ENCODE assay signal across 8 cellular contexts in the genomic region with DNA sequence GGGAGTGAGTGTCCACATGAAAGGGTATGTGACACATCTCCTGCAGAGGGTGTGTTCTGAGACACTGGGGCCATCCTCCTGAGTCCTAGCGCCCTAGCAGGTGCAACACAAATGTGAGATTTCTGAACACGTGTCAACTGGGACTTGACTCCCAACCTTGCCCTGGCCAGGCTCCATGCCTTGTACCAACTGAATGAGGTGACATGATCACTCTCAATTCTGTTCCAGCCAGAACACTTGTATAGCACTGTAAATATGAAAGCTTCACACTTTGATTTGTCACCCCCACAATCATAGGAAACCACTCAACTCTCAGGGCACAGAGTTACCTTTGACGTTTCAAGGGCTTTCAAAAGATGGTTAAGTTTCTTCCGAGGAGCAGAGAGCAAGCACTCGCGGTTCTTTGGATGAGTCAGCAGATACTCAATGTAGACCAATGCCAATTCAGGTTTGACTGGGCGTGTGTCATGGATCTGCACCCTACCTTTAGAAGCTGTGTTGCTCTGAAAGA. TPM values are rescaled to one million over a fixed set of nuclear protein-coding genes. Genes with fewer than 3 reads are reported as not detected.
DNase-seq lines count a peak whose midpoint lies in the region; ATAC-seq, FAIRE-seq and TF ChIP-seq lines count a peak whose summit lies in the region.

No MANE protein-coding gene starts in this region.

- H3K36me3 ChIP-seq in GM12878 (ENCODE audit: control insufficient read depth in 2 of 2, insufficient read depth in 2 of 2, low read length in 1 of 2) (peaks cover 16 to 19% of the 10 kb centered on the region in 2 experiments), esophagus muscularis mucosa (peaks cover 11 to 39% (median 18%) of the 10 kb centered on the region in 4 donors), tibial artery (peaks cover 5 to 29% (median 19%) of the 10 kb centered on the region in 3 donors)

- no peak overlapping the region; the same call in 1 of the 2 replicates for H3K9ac ChIP-seq in GM12878 (ENCODE audit: control insufficient read depth, insufficient read depth, low read length)

- H3K79me2 ChIP-seq in GM12878 (ENCODE audit: control insufficient read depth, insufficient read depth, low read length): no peaks in the 10 kb centered on the region

- BruUV-seq in GM12878 (replicated peaks; lab: Mats Ljungman, UMichigan): no TSS peak

- TF ChIP-seq CTCF in GM12878 (IDR thresholded peaks at IDR 0.05 in 2 of 3, conservative IDR thresholded peaks at IDR 0.05 in 1 of 3; ENCODE audit: control insufficient read depth in 2 of 3, extremely low read depth in 1 of 3, insufficient read depth in 1 of 3, low read depth in 3 of 3, low read length in 3 of 3) (no peak), esophagus muscularis mucosa (IDR thresholded peaks at IDR 0.05) (no peak), tibial artery (IDR thresholded peaks at IDR 0.05) (no peak)

- H3K9me3 ChIP-seq in GM12878 (replicated peaks; ENCODE audit: control insufficient read depth, insufficient read depth, low read length) (no peaks in the 10 kb centered on the region), esophagus muscularis mucosa (no peaks in the 10 kb centered on the region), tibial artery (no peaks in the 10 kb centered on the region)

- RAD21 ChIA-PET in GM12878 (lab: Charles Lee; ENCODE audit: unreplicated experiment): interaction anchor here (1.0 kb wide), 1 partner anchor 50 kb away, joined by 3 read pairs; no protein-coding TSS in a partner anchor

- in situ Hi-C loops in GM12878 (cut with MboI): no loop called here

- SMC1A ChIA-PET in GM12878 (lab: Charles Lee; ENCODE audit: uncharacterized antibody, unreplicated experiment): interaction anchor here (0.9 to 1.6 kb wide), 3 partner anchors 40 to 53 kb away, joined by 3 to 5 read pairs (median 4); no protein-coding TSS in a partner anchor

- TF ChIP-seq POLR2A in GM12891 (IDR thresholded peaks at IDR 0.05; ENCODE audit: low read depth, low read length) (no peak), GM12878 (IDR thresholded peaks at IDR 0.05; ENCODE audit: low read depth, low read length) (no peak), esophagus muscularis mucosa (IDR thresholded peaks at IDR 0.05; ENCODE audit: low read depth) (no peak)

- H4K20me1 ChIP-seq in GM12878 (ENCODE audit: control insufficient read depth, insufficient read depth): no peaks in the 10 kb centered on the region

- peak; percentile 64 to 75; a peak in 3 of 4 replicates for TF ChIP-seq EP300 in GM12878 (IDR thresholded peaks at IDR 0.05; ENCODE audit: borderline replicate concordance in 1 of 2, control insufficient read depth in 1 of 2, low read depth in 2 of 2, low read length in 2 of 2)
- no peak for TF ChIP-seq EP300 in esophagus muscularis mucosa (IDR thresholded peaks at IDR 0.05)

- no peak overlapping the region for H3K4me3 ChIP-seq in GM12878
- H3K4me3 ChIP-seq in esophagus muscularis mucosa: no peak overlapping the region
- no peak overlapping the region for H3K4me3 ChIP-seq in tibial artery

- peak overlapping the region; percentile 64 for H3K27ac ChIP-seq in GM12878 (ENCODE audit: control insufficient read depth, insufficient read depth)
- H3K27ac ChIP-seq in esophagus muscularis mucosa (replicated peaks in 1 of 4): no peak overlapping the region
- H3K27ac ChIP-seq in tibial artery: no peak overlapping the region

- peak; percentile 98 for ATAC-seq in GM21360 (IDR thresholded peaks at IDR 0.05; ENCODE audit: unreplicated experiment)
- ATAC-seq in HG03378 (IDR thresholded peaks at IDR 0.05; ENCODE audit: unreplicated experiment): peak; percentile 97
- ATAC-seq in GM12878: peak; percentile 97
- no peak for ATAC-seq in left colon

- H3K27me3 ChIP-seq in GM12878 (replicated peaks in 1 of 2; ENCODE audit: control insufficient read depth in 2 of 2, insufficient read depth in 2 of 2, low read length in 1 of 2) (no peaks in the 10 kb centered on the region), esophagus muscularis mucosa (no peaks in the 10 kb centered on the region), tibial artery (no peaks in the 10 kb centered on the region)

- CTCF ChIA-PET in GM12878 (lab: Yijun Ruan, JAX): interaction anchor here (0.9 to 2.1 kb wide), 5 partner anchors 9 to 322 kb away, joined by 3 to 7 read pairs (median 4); no protein-coding TSS in a partner anchor

- 0% methylated on average over 7 of the region's 7 CpGs for WGBS in GM12878 (ENCODE audit: insufficient coverage, insufficient replicate concordance, low lambda C conversion rate, missing lambda C conversion rate)
- WGBS in esophagus muscularis mucosa: 96% methylated on average over 7 of the region's 7 CpGs

- POLR2A ChIA-PET in GM12878 (lab: Charles Lee): interaction anchor here (1.0 kb wide), 1 partner anchor 49 kb away, joined by 4 read pairs; a partner anchor contains a TSS

- peak; percentile 59 for DNase-seq in GM12891 (ENCODE audit: insufficient read length, low spot score)
- DNase-seq in GM12878 (ENCODE audit: low read depth, low spot score): peak; percentile 91
- DNase-seq in esophagus muscularis mucosa (ENCODE audit: extremely low spot score): no peak
- no peak for DNase-seq in left colon
- no peak for DNase-seq in tibial artery
- DNase-seq in pons (ENCODE audit: low spot score): no peak

- FAIRE-seq in GM12891 (lab: Jason Lieb, UNC) (peak; percentile 40), GM12878 (lab: Jason Lieb, UNC) (peak; percentile 95)

- TF ChIP-seq RAD21 in GM12878 (IDR thresholded peaks at IDR 0.05; ENCODE audit: insufficient read depth, low read depth, low read length): no peak

- intact Hi-C loops in GM12878 (cut with micrococcal nuclease; ENCODE audit: unreplicated experiment) (loop anchor here (2.0 kb wide), 1 partner anchor 43 kb away; no protein-coding TSS in a partner anchor), esophagus muscularis mucosa (cut with DNase I) (no loop called here), left colon (cut with DNase I, micrococcal nuclease) (no loop called here), tibial artery (cut with DNase I; ENCODE audit: low total_unique reads) (no loop called here)

- H2AFZ ChIP-seq in GM12878 (ENCODE audit: control insufficient read depth, low read depth, low read length): no peak overlapping the region

- H3K4me2 ChIP-seq in GM12878 (ENCODE audit: control insufficient read depth, insufficient read depth): peak overlapping the region; percentile 63

- H3K4me1 ChIP-seq in GM12878 (ENCODE audit: control insufficient read depth, insufficient read depth, low read length): peaks cover 20% of the 10 kb centered on the region
- H3K4me1 ChIP-seq in esophagus muscularis mucosa: no peaks in the 10 kb centered on the region
- H3K4me1 ChIP-seq in tibial artery: peaks cover 0 to 2% (median 0%) of the 10 kb centered on the region in 4 donors

TF ChIP-seq in GM12891, 5 proteins besides CTCF, POLR2A, EP300 and RAD21:
- TF ChIP-seq POLR2AphosphoS5 (IDR thresholded peaks at IDR 0.05; ENCODE audit: low read depth, low read length) (0 out of 2 replicates have a peak, but pooled peaks have one; percentile 26), SPI1 (IDR thresholded peaks at IDR 0.05; ENCODE audit: low read depth, low read length) (no peak), TAF1 (IDR thresholded peaks at IDR 0.05; ENCODE audit: low read depth, low read length) (no peak), PAX5 (IDR thresholded peaks at IDR 0.05; ENCODE audit: insufficient read depth, low read length, severe bottlenecking) (no peak), POU2F2 (IDR thresholded peaks at IDR 0.05; ENCODE audit: low read depth, low read length) (peak; percentile 64)

TF ChIP-seq in GM12878, 131 proteins besides CTCF, POLR2A, EP300 and RAD21 (continues in another document):
- TF ChIP-seq KDM1A (IDR thresholded peaks at IDR 0.05; ENCODE audit: borderline replicate concordance) (no peak), POLR2AphosphoS2 (IDR thresholded peaks at IDR 0.05; ENCODE audit: low read depth, low read length) (no peak), ETV6 (conservative IDR thresholded peaks at IDR 0.05 in 1 of 2, IDR thresholded peaks at IDR 0.05 in 1 of 2; ENCODE audit: borderline replicate concordance in 1 of 2, low read depth in 1 of 2) (peak in 1 of 2 experiments; percentile 51; a peak in 2 of 4 replicates), TCF3 (IDR thresholded peaks at IDR 0.05; ENCODE audit: borderline replicate concordance, insufficient read depth, low read depth, low read length) (peak; percentile 73; the same call in 1 of the 2 replicates), EED (IDR thresholded peaks at IDR 0.05; ENCODE audit: low read depth) (peak; percentile 82), EGR1 (IDR thresholded peaks at IDR 0.05; ENCODE audit: borderline replicate concordance in 1 of 2, low read depth in 2 of 2, low read length in 2 of 2) (no peak), YY1 (IDR thresholded peaks at IDR 0.05; ENCODE audit: low read depth, low read length) (0 out of 2 replicates have a peak, but pooled peaks have one; percentile 20), CEBPB (IDR thresholded peaks at IDR 0.05; ENCODE audit: borderline replicate concordance in 1 of 2, low read depth in 2 of 2, low read length in 2 of 2) (0 out of 4 replicates have a peak, but pooled peaks of 1 of the 2 experiments have one; percentile 33), PAX5 (IDR thresholded peaks at IDR 0.05; ENCODE audit: borderline replicate concordance, low read depth, low read length) (peak; percentile 83; the same call in 1 of the 2 replicates)

RNA-seq across cellular contexts. Expression of a gene that starts 48.6 kb away (rescaled TPM):
- 22.0 TPM for polyA plus RNA-seq in GM12891 (2012; ENCODE audit: low read depth, missing spikeins)
- 56.7 and 59.9 TPM in 2 replicates for total RNA-seq in GM12878 (2013; cell fraction: nucleolus; rRNA removed)
- total RNA-seq in GM12878 (2014; rRNA removed): 36.1 and 36.9 TPM in 2 replicates
- 48.2 and 48.6 TPM in 2 replicates for total RNA-seq in GM12878 (2014; rRNA removed; fragmentation: Illumina TruSeq; extraction: Trizol)
- total RNA-seq in GM12878 (2021): 67.2 and 78.2 TPM in 2 replicates
- 18.6 TPM for polyA plus RNA-seq in GM12878 (2011; ENCODE audit: low read depth)
- 44.0 and 56.1 TPM in 2 replicates for polyA plus RNA-seq in GM12878 (2011; rRNA removed)
- polyA plus RNA-seq in GM12878 (2011; cell fraction: cytosol; rRNA removed): 37.0 and 37.2 TPM in 2 replicates
- polyA plus RNA-seq in GM12878 (2011; cell fraction: nucleus; rRNA removed): 37.7 and 50.7 TPM in 2 replicates
- 24.4 and 28.3 TPM in 2 replicates for polyA plus RNA-seq in GM12878 (2012)
- 52.9 and 56.3 TPM in 2 replicates for polyA plus RNA-seq in GM12878 (2014; fragmentation: Illumina TruSeq; extraction: Trizol)
- polyA plus RNA-seq in GM12878 (2014; fragmentation: Nextera tagmentation; extraction: Ambion mirVana): 10 to 100 TPM; 11.2 to 27.9 TPM
- polyA plus RNA-seq in GM12878 (2014; rRNA removed): 46.4 and 49.9 TPM in 2 replicates
- 10 to 100 TPM; 68.9 to 74.0 TPM for polyA plus RNA-seq in GM12878 (2016; fragmentation: Nextera tagmentation; extraction: Ambion mirVana)
- 107 and 117 TPM in 2 replicates for polyA minus RNA-seq in GM12878 (2011; rRNA and poly(A)+ RNA removed)
- polyA minus RNA-seq in GM12878 (2011; cell fraction: cytosol; rRNA and poly(A)+ RNA removed): 18.9 and 23.1 TPM in 2 replicates
- polyA minus RNA-seq in GM12878 (2011; cell fraction: nucleus; rRNA and poly(A)+ RNA removed): 42.8 and 70.3 TPM in 2 replicates
- total RNA-seq in esophagus muscularis mucosa: 1 to 10 TPM; 4.2 to 6.2 (median 4.4) TPM
- 10 to 100 TPM in 1 of 2 donors, 1 to 10 TPM in 1; 6.6 to 12.2 TPM for total RNA-seq in left colon

Comparison
In these comparisons a context has a peak if more than half of its experiments do, and no peak if none do; other contexts are left out.
1. DNase-seq: peak in GM12891 (single experiment) and GM12878 (single experiment); none in esophagus muscularis mucosa (single experiment), left colon (0 of 2), tibial artery (0 of 2) and pons (single experiment).